In genomic region chr12:99809921-99810320, GRCh38 we compare ENCODE assay signal across 19 cellular contexts.
DNase-seq lines count a peak whose midpoint lies in the region; ATAC-seq, FAIRE-seq and TF ChIP-seq lines count a peak whose summit lies in the region.
"Had no signal": no experiment of that assay in that cellular context is flagged by ENCODE, and none has a peak within 500 bp of the region (broad histone marks: within the 10 kb centered on the region; RNA-seq: fewer than 3 reads in every experiment).

No MANE protein-coding gene starts in this region.

- no peak overlapping the region for H3K18ac ChIP-seq in mesendoderm (ENCODE audit: low read length)

- H3K9me3 ChIP-seq in hepatocyte (ENCODE audit: low read depth), result no peaks in the 10 kb centered on the region
- H3K9me3 ChIP-seq: SJSA1 had no signal

- H3K36me3 Mint-ChIP-seq in activated T-cell treated with anti-CD3 and anti-CD28 coated beads, Interleukin-2, amount 50 U/mL, for 72 hours (ENCODE audit: insufficient read depth in 2 of 2), result peaks cover 0 to 1% of the 10 kb centered on the region in 2 donors

- no peaks in the 10 kb centered on the region for H3K9me2 ChIP-seq in hepatocyte (replicated peaks; ENCODE audit: insufficient read depth)

- H3K4me3 ChIP-seq in hepatocyte, result no peak overlapping the region
- H3K4me3 ChIP-seq in mesendoderm (ENCODE audit: low read length), result no peak overlapping the region
- H3K4me3 ChIP-seq: SJSA1 had no signal

- H3K27ac Mint-ChIP-seq in activated T-cell treated with anti-CD3 and anti-CD28 coated beads, Interleukin-2, amount 50 U/mL, for 72 hours, result no peak overlapping the region

- no peak overlapping the region for H2BK15ac ChIP-seq in mesendoderm (replicated peaks; ENCODE audit: low read depth)

- H3K79me2 ChIP-seq in hepatocyte, result no peaks in the 10 kb centered on the region
- H3K79me2 ChIP-seq in mesendoderm (ENCODE audit: control insufficient read depth, insufficient read depth, low read length), result no peaks in the 10 kb centered on the region

- ATAC-seq in activated T-cell treated with anti-CD3 and anti-CD28 coated beads, Interleukin-2, amount 50 U/mL, for 72 hours (replicated peaks in 1 of 2), result no peak
- ATAC-seq in HG03196 (IDR thresholded peaks at IDR 0.05; ENCODE audit: unreplicated experiment), result no peak

- H3K4me1 Mint-ChIP-seq in activated T-cell treated with anti-CD3 and anti-CD28 coated beads, Interleukin-2, amount 50 U/mL, for 72 hours (ENCODE audit: low read depth), result no peaks in the 10 kb centered on the region

- no peaks in the 10 kb centered on the region for H4K20me1 ChIP-seq in hepatocyte (ENCODE audit: insufficient read depth, poor library complexity, severe bottlenecking)

- no peak overlapping the region for H3K56ac ChIP-seq in mesendoderm (ENCODE audit: low read length)

- no peak overlapping the region for H3K23ac ChIP-seq in mesendoderm (ENCODE audit: low read length)

- H4K8ac ChIP-seq in mesendoderm (ENCODE audit: low read depth, low read length), result no peak overlapping the region

- H3K4me1 ChIP-seq in hepatocyte (ENCODE audit: insufficient read depth) (no peaks in the 10 kb centered on the region), mesendoderm (ENCODE audit: control insufficient read depth, low read depth, low read length) (no peaks in the 10 kb centered on the region)
- H3K4me1 ChIP-seq: SJSA1 had no signal

- H3K4me2 ChIP-seq in hepatocyte, result peak overlapping the region; percentile 26
- no peak overlapping the region for H3K4me2 ChIP-seq in mesendoderm (ENCODE audit: low read length)

- 44% methylated on average over 8 of the region's 8 CpGs for WGBS in hepatocyte (ENCODE audit: low lambda C conversion rate, missing lambda C conversion rate)
- no CpG with 5 or more reads among the region's 8 CpGs for WGBS in mesendoderm (ENCODE audit: extremely low coverage, insufficient coverage, low lambda C conversion rate)

- H3K27me3 Mint-ChIP-seq in activated T-cell treated with anti-CD3 and anti-CD28 coated beads, Interleukin-2, amount 50 U/mL, for 72 hours (ENCODE audit: low read depth), result no peaks in the 10 kb centered on the region

- no peaks in the 10 kb centered on the region for H3K27me3 ChIP-seq in hepatocyte
- no peaks in the 10 kb centered on the region for H3K27me3 ChIP-seq in mesendoderm (ENCODE audit: insufficient read depth, low read length, poor library complexity)

- H3K4ac ChIP-seq in mesendoderm (ENCODE audit: low read depth, low read length), result no peak overlapping the region

- no peak overlapping the region for H2BK5ac ChIP-seq in mesendoderm (ENCODE audit: low read length)

- no peak overlapping the region for H3K4me3 Mint-ChIP-seq in activated T-cell treated with anti-CD3 and anti-CD28 coated beads, Interleukin-2, amount 50 U/mL, for 72 hours

- DNase-seq in D721Med (ENCODE audit: insufficient read length, low spot score), result no peak
- peak; percentile 93 for DNase-seq in NCI-H82 (lab: John Stamatoyannopoulos, UW)
- peak; percentile 33 for DNase-seq in hepatocyte (ENCODE audit: low spot score)
- peak; percentile 20 for DNase-seq in mesendoderm
- DNase-seq in activated T-cell treated with anti-CD3 and anti-CD28 coated beads, Interleukin-2, amount 50 U/mL, for 72 hours, result no peak
- no peak for DNase-seq in urothelium cell line (ENCODE audit: low spot score)
- DNase-seq: Calu3, DMS153, DND-41, HCEC 1CT, NCI-H1436 treated with DMSO at 0.1 percent for 48 hours, NCI-H187 treated with DMSO at 0.1 percent for 48 hours, NCI-H2107, Right ventricle myocardium superior, RPMI8226 had no signal

- no peak overlapping the region for H2BK120ac ChIP-seq in mesendoderm (ENCODE audit: low read depth, low read length)

- H3K27ac ChIP-seq in hepatocyte (no peak overlapping the region), mesendoderm (ENCODE audit: low read depth, low read length) (no peak overlapping the region)
- H3K27ac ChIP-seq: SJSA1 had no signal

- no peak overlapping the region for H2AK5ac ChIP-seq in mesendoderm (ENCODE audit: low read length)

- no peak overlapping the region for H2AFZ ChIP-seq in hepatocyte

- peak; percentile 83 for FAIRE-seq in D721Med (lab: Jason Lieb, UNC)
- no peak for FAIRE-seq in urothelium cell line (lab: Jason Lieb, UNC)
- FAIRE-seq: GM12892, H1 had no signal

- H3K9me3 Mint-ChIP-seq in activated T-cell treated with anti-CD3 and anti-CD28 coated beads, Interleukin-2, amount 50 U/mL, for 72 hours, result peaks cover 1% of the 10 kb centered on the region in 2 donors

- H3K36me3 ChIP-seq in hepatocyte (replicated peaks; ENCODE audit: insufficient read depth, low read depth) (no peaks in the 10 kb centered on the region), mesendoderm (ENCODE audit: control insufficient read depth, insufficient read depth, low read length) (no peaks in the 10 kb centered on the region)
- H3K36me3 ChIP-seq: SJSA1 had no signal

- no peak overlapping the region for H3K9ac ChIP-seq in mesendoderm (ENCODE audit: low read length)

- TF ChIP-seq CTCF in D721Med (IDR thresholded peaks at IDR 0.05; ENCODE audit: insufficient read depth, missing control alignments), result no peak
- no peak for TF ChIP-seq CTCF in hepatocyte (IDR thresholded peaks at IDR 0.05; ENCODE audit: poor library complexity)

- H3K79me1 ChIP-seq in mesendoderm (ENCODE audit: low read length), result no peaks in the 10 kb centered on the region

- no peak overlapping the region for H4K5ac ChIP-seq in mesendoderm (ENCODE audit: low read length)

Comparison
In these comparisons a context has a peak if more than half of its experiments do, and no peak if none do; other contexts are left out.
1. DNase-seq: peak in NCI-H82 (single experiment), hepatocyte (single experiment) and mesendoderm (single experiment); none in D721Med (single experiment), activated T-cell treated with anti-CD3 and anti-CD28 coated beads, Interleukin-2, amount 50 U/mL, for 72 hours (0 of 2) and urothelium cell line (single experiment).